8 cellular contexts compared by ENCODE assay signal in the genomic region with DNA sequence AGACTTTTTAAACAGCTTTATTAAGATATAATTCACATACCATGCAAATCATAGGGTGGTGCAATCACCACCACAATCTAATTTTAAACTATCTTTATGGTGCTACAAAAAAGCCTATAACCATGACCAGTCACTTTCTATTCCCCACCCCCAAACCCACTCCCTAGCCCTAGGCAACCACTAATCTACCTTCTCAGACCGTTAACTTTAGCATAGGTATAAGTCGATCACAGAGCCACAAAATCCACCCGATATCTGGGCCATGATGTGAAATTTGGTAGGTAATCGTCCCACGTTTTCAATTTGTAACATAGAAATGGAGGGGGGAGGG. TPM values are rescaled to one million over a fixed set of nuclear protein-coding genes. Genes with fewer than 3 reads are reported as not detected.
A peak's percentile ranks its signal among the peaks of the same experiment; 100 is the strongest.
DNase-seq lines count a peak whose midpoint lies in the region; ATAC-seq, FAIRE-seq and TF ChIP-seq lines count a peak whose summit lies in the region.

No MANE protein-coding gene starts in this region.

- TF ChIP-seq CTCF in tibial artery (IDR thresholded peaks at IDR 0.05) = no peak

- ATAC-seq in GM19397 (IDR thresholded peaks at IDR 0.05; ENCODE audit: unreplicated experiment) (peak; percentile 15), HG03378 (IDR thresholded peaks at IDR 0.05; ENCODE audit: unreplicated experiment) (peak; percentile 29), left lobe of liver (peak; percentile 9)

- peak overlapping the region; percentile 99 for H3K9ac ChIP-seq in adipocyte (ENCODE audit: low read length)

- no peak for FAIRE-seq in HTR-8/SVneo (lab: Jason Lieb, UNC)

- intact Hi-C loops in tibial artery (cut with DNase I; ENCODE audit: low total_unique reads) = no loop called here

- H3K27ac ChIP-seq in tibial artery = peak overlapping the region; percentile 83 to 91

- H3K27me3 ChIP-seq in adipocyte (replicated peaks; ENCODE audit: control insufficient read depth, insufficient read depth, low read length) (no peaks in the 10 kb centered on the region), tibial artery (no peaks in the 10 kb centered on the region)

- H3K36me3 ChIP-seq in adipocyte (ENCODE audit: control insufficient read depth, insufficient read depth, low read length, severe bottlenecking) (peaks cover 42% of the 10 kb centered on the region), tibial artery (peaks cover 23 to 29% (median 28%) of the 10 kb centered on the region in 3 donors)

- peak overlapping the region; percentile 97 for H3K4me3 ChIP-seq in adipocyte (ENCODE audit: low read length)
- H3K4me3 ChIP-seq in tibial artery = peak overlapping the region; percentile 73 to 89

- H3K4me1 ChIP-seq in adipocyte (ENCODE audit: control insufficient read depth, insufficient read depth, low read length) (peaks cover 24% of the 10 kb centered on the region), tibial artery (peaks cover 0 to 30% (median 21%) of the 10 kb centered on the region in 4 donors)

- H3K9me3 ChIP-seq in adipocyte (ENCODE audit: control insufficient read depth, low read length) (no peaks in the 10 kb centered on the region), tibial artery (no peaks in the 10 kb centered on the region)

- DNase-seq in adipocyte (ENCODE audit: low read depth) = no peak
- DNase-seq in left lobe of liver (ENCODE audit: low spot score) = no peak
- DNase-seq in tibial artery = no peak
- no peak for DNase-seq in cortex of kidney (lab: John Stamatoyannopoulos, UW)
- DNase-seq in hypothalamus (lab: John Stamatoyannopoulos, UW) = no peak
- DNase-seq in HTR-8/SVneo (ENCODE audit: insufficient read length, low spot score) = no peak

RNA-seq across cellular contexts. Expression of a gene that starts 0.5 kb away (rescaled TPM):
- total RNA-seq in left lobe of liver = 16.8 TPM

RNA-seq across cellular contexts. Expression of a gene that starts 44.9 kb away (rescaled TPM):
- 0.78 TPM for total RNA-seq in left lobe of liver
